ENCODE assay signal across 34 cellular contexts in the genomic region with DNA sequence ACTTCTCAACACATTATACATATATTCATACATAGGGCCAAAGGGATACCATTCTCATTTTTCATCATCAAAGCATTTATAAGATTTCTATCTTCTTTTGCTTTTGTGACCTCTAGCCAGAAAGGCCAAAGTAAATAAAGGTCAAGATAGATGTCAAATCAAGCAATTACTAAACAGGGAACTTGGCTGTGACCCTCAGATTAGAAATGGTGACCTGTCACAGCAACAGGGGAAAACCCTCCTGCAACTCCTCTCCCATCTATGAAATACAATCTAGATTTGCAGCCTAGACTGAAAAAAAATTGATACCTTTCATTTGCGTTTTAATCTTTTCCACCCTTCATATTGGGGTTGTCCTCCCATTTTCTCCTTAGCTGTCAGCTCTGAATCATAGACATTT.
"Had no signal": no experiment of that assay in that cellular context is flagged by ENCODE, and none has a peak within 500 bp of the region (broad histone marks: within the 10 kb centered on the region; RNA-seq: fewer than 3 reads in every experiment).

No MANE protein-coding gene starts in this region.

- H3K36me3 ChIP-seq: MG63 had no signal

- H3K9me3 ChIP-seq: MG63 had no signal

- H3K27me3 ChIP-seq: MG63 had no signal

- H3K4me3 ChIP-seq: MG63 had no signal

- DNase-seq: Karpas-422, Kasumi-1, MG63, MM.1S, MV-4-11, NCI-H1048, NCI-H1092, NCI-H1092 treated with DMSO at 0.1 percent for 48 hours, NCI-H1105, NCI-H1105 treated with DMSO at 0.1 percent for 48 hours, NCI-H1417, NCI-H1417 treated with DMSO at 0.1 percent for 48 hours, NCI-H1436, NCI-H1436 treated with DMSO at 0.1 percent for 48 hours, NCI-H146, NCI-H1694, NCI-H1694 treated with DMSO at 0.1 percent for 48 hours, NCI-H187, NCI-H187 treated with DMSO at 0.1 percent for 48 hours, NCI-H1930, NCI-H2029, NCI-H2029 treated with DMSO at 0.1 percent for 48 hours, NCI-H2081, NCI-H2081 treated with DMSO at 0.1 percent for 48 hours, NCI-H2107, NCI-H2171, NCI-H2171 treated with DMSO at 0.1 percent for 48 hours, NCI-H2227 treated with DMSO at 0.1 percent for 48 hours, NCI-H226, NCI-H345, NCI-H446, NCI-H446 treated with DMSO at 0.1 percent for 48 hours, NCI-H510A, NCI-H510A treated with DMSO at 0.1 percent for 48 hours had no signal
